ENCODE assay signal across 20 cellular contexts in the genomic region with DNA sequence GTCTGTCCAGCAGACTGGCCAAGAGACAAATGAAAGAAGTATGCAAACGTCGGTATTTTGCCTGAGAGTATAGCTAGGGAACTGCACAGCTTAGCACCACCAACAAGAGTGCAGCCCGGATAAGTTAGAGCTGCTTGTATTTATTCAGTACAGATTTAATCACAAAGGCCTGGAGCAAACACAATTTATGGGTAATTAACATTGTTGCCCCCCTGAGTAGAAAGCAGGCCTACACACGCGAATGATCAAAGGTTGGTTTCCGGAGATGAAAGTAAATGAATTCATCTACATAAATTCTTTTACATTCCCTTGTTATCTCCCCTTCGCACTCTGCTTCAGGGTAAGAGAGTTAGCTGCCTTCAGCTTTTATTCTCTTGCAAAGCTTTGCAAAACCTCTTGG. TPM values are rescaled to one million over a fixed set of nuclear protein-coding genes. Genes with fewer than 3 reads are reported as not detected.
"Had no signal": no experiment of that assay in that cellular context is flagged by ENCODE, and none has a peak within 500 bp of the region (broad histone marks: within the 10 kb centered on the region; RNA-seq: fewer than 3 reads in every experiment).

No MANE protein-coding gene starts in this region.

- H3K4me1 ChIP-seq: left ventricle myocardium inferior, thyroid gland had no signal

- H3K36me3 Mint-ChIP-seq: activated naive CD8-positive, alpha-beta T cell treated with anti-CD3 and anti-CD28 coated beads, Interleukin-2, amount 10 ng/mL, durations not matched to agents 7 days and 5 days; memory B cell; natural killer cell; stimulated activated naive B cell treated with anti-CD40 and anti-IgM and Interleukin-4, amounts not matched to agents 10 μg/mL and 1 μg/mL and 100 μg/mL, for 72 hours had no signal

- H3K4me1 Mint-ChIP-seq: activated CD4-positive, alpha-beta T cell treated with anti-CD3 and anti-CD28 coated beads, Interleukin-2, amount 10 ng/mL, durations not matched to agents 24 days and 14 days; activated naive CD8-positive, alpha-beta T cell treated with anti-CD3 and anti-CD28 coated beads, Interleukin-2, amount 10 ng/mL, durations not matched to agents 7 days and 5 days; memory B cell; natural killer cell; stimulated activated naive B cell treated with anti-CD40 and anti-IgM and Interleukin-4, amounts not matched to agents 10 μg/mL and 1 μg/mL and 100 μg/mL, for 72 hours; T-helper 17 cell had no signal

- H3K4me3 Mint-ChIP-seq: activated CD4-positive, alpha-beta T cell treated with anti-CD3 and anti-CD28 coated beads, Interleukin-2, amount 10 ng/mL, durations not matched to agents 24 days and 14 days; activated naive CD8-positive, alpha-beta T cell treated with anti-CD3 and anti-CD28 coated beads, Interleukin-2, amount 10 ng/mL, durations not matched to agents 7 days and 5 days; activated T-cell treated with anti-CD3 and anti-CD28 coated beads, Interleukin-2, amount 50 U/mL, for 72 hours; memory B cell; natural killer cell; stimulated activated naive B cell treated with anti-CD40 and anti-IgM and Interleukin-4, amounts not matched to agents 10 μg/mL and 1 μg/mL and 100 μg/mL, for 72 hours; T-helper 17 cell had no signal

- H3K4me3 ChIP-seq: left ventricle myocardium inferior, thyroid gland had no signal

- H3K9me3 ChIP-seq: thyroid gland had no signal

- H3K27me3 ChIP-seq: thyroid gland had no signal

- H3K36me3 ChIP-seq: left ventricle myocardium inferior, thyroid gland had no signal

- ATAC-seq: activated T-cell treated with anti-CD3 and anti-CD28 coated beads, Interleukin-2, amount 50 U/mL, for 72 hours; natural killer cell; stimulated activated naive B cell treated with anti-CD40 and anti-IgM and Interleukin-4, amounts not matched to agents 10 μg/mL and 1 μg/mL and 100 μg/mL, for 72 hours; T-helper 17 cell had no signal

- H3K27ac ChIP-seq: epithelial cell of prostate, left ventricle myocardium inferior, thyroid gland had no signal

- H3K27me3 Mint-ChIP-seq: activated CD4-positive, alpha-beta T cell treated with anti-CD3 and anti-CD28 coated beads, Interleukin-2, amount 10 ng/mL, durations not matched to agents 24 days and 14 days; activated naive CD8-positive, alpha-beta T cell treated with anti-CD3 and anti-CD28 coated beads, Interleukin-2, amount 10 ng/mL, durations not matched to agents 7 days and 5 days; memory B cell; stimulated activated naive B cell treated with anti-CD40 and anti-IgM and Interleukin-4, amounts not matched to agents 10 μg/mL and 1 μg/mL and 100 μg/mL, for 72 hours; T-helper 17 cell had no signal

- H3K27ac Mint-ChIP-seq: activated CD4-positive, alpha-beta T cell treated with anti-CD3 and anti-CD28 coated beads, Interleukin-2, amount 10 ng/mL, durations not matched to agents 24 days and 14 days; activated naive CD8-positive, alpha-beta T cell treated with anti-CD3 and anti-CD28 coated beads, Interleukin-2, amount 10 ng/mL, durations not matched to agents 7 days and 5 days; memory B cell; natural killer cell; stimulated activated naive B cell treated with anti-CD40 and anti-IgM and Interleukin-4, amounts not matched to agents 10 μg/mL and 1 μg/mL and 100 μg/mL, for 72 hours; T-helper 17 cell had no signal

- DNase-seq: activated CD4-positive, alpha-beta T cell treated with anti-CD3 and anti-CD28 coated beads, Interleukin-2, amount 10 ng/mL, durations not matched to agents 24 days and 14 days; activated CD4-positive, CD25-positive, alpha-beta regulatory T cell; activated CD8-positive, alpha-beta memory T cell treated with anti-CD3 and anti-CD28 coated beads, Interleukin-2, amount 50 U/mL, for 48 hours; activated gamma-delta T cell treated with Interleukin-2 at 50 U/mL for 16 hours; activated naive CD8-positive, alpha-beta T cell treated with anti-CD3 and anti-CD28 coated beads, Interleukin-2, amount 10 ng/mL, durations not matched to agents 7 days and 5 days; activated T-cell treated with anti-CD3 and anti-CD28 coated beads, Interleukin-2, amount 50 U/mL, for 72 hours; cerebellar nuclear complex; effector memory CD4-positive, alpha-beta T cell; foreskin melanocyte; left ventricle myocardium inferior; natural killer cell; stimulated activated naive B cell treated with anti-CD40 and anti-IgM and Interleukin-4, amounts not matched to agents 10 μg/mL and 1 μg/mL and 100 μg/mL, for 72 hours; T-helper 17 cell; thyroid gland had no signal

RNA-seq across cellular contexts. Expression of a gene that starts 24.7 kb away (rescaled TPM):
- total RNA-seq: activated CD4-positive, alpha-beta T cell treated with anti-CD3 and anti-CD28 coated beads, Interleukin-2, amount 10 ng/mL, durations not matched to agents 24 days and 14 days; activated naive CD8-positive, alpha-beta T cell treated with anti-CD3 and anti-CD28 coated beads, Interleukin-2, amount 10 ng/mL, durations not matched to agents 7 days and 5 days; activated T-cell treated with anti-CD3 and anti-CD28 coated beads, Interleukin-2, amount 50 U/mL, for 72 hours; fibroblast of lung; left ventricle myocardium inferior; natural killer cell; posterior vena cava; T-helper 17 cell; thyroid gland; urinary bladder had no signal
- polyA plus RNA-seq: fibroblast of lung, keratinocyte, urinary bladder had no signal
